ENCODE assay signal across 15 cellular contexts in the genomic region with DNA sequence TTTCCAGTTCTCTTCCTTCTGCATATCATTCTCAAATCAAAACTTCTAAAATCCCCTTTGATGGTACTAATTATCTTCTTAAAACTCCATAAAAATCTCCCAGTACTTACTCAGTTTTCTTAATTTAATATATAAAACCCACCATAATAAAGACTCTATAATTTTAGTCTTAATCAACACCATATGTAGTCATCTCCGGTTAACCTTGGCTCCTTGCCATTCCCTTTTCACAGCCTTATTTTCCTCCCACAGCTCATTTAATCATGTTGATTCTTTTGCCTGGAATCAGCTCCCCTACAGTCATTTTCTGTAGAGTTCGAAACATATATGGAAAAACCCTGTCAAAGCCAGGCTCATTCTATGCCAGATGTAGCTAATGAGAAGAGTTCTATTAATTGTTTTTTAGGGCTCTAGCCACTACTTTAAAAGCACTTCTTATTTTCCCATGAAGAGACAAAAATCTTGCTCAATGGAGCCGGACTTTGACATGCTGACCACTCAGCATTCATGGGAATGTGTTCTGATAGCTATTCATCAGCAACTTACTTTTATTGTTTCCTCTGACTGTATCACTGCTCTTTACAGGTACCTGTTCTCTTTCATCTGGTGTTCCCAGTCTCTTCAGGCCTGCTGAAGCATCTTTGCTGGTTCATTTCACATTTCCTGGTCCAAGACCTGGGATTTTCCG.
DNase-seq lines count a peak whose midpoint lies in the region; ATAC-seq and TF ChIP-seq lines count a peak whose summit lies in the region.
"Had no signal": no experiment of that assay in that cellular context is flagged by ENCODE, and none has a peak within 500 bp of the region (broad histone marks: within the 10 kb centered on the region; RNA-seq: fewer than 3 reads in every experiment).

No MANE protein-coding gene starts in this region.

- no peaks in the 10 kb centered on the region for H3K79me2 ChIP-seq in osteoblast (ENCODE audit: insufficient read depth, low read length)

- no peaks in the 10 kb centered on the region for H3K27me3 ChIP-seq in osteoblast (ENCODE audit: insufficient read depth, low read length)

- no peaks in the 10 kb centered on the region for H3K36me3 ChIP-seq in osteoblast (ENCODE audit: insufficient read depth, low read length)

- DNase-seq in EL: peak; percentile 65
- peak; percentile 78 to 93 for DNase-seq in NCI-H2081 (lab: John Stamatoyannopoulos, UW)
- peak; percentile 40 to 82 for DNase-seq in cardiac fibroblast (ENCODE audit: low read depth in 2 of 2)
- no peak for DNase-seq in osteoblast (ENCODE audit: insufficient read length, low spot score, missing footprints)
- DNase-seq in stimulated activated CD4-positive, alpha-beta T cell treated with anti-CD3 and anti-CD28 coated beads, Interleukin-12 subunit alpha, Interleukin-12 subunit beta, amount 100 ng/mL, for 4 hours: no peak
- no peak for DNase-seq in UCSD-AML1 (lab: John Stamatoyannopoulos, UW; ENCODE audit: unreplicated experiment)
- DNase-seq: activated CD4-positive, alpha-beta T cell treated with anti-CD3 and anti-CD28 coated beads for 36 hours; Calu3; NCI-H82; stimulated activated CD4-positive, alpha-beta T cell treated with anti-CD3 and anti-CD28 coated beads, Interleukin-4, amount 100 ng/mL, for 4 hours; SW 1271 had no signal

- TF ChIP-seq CTCF in cardiac fibroblast (IDR thresholded peaks at IDR 0.05; ENCODE audit: low read depth, low read length) (no peak), osteoblast (IDR thresholded peaks at IDR 0.05; ENCODE audit: extremely low read depth, low read depth, low read length) (no peak)

- no peaks in the 10 kb centered on the region for H3K9me3 ChIP-seq in osteoblast (ENCODE audit: low read depth, low read length)

- H3K4me2 ChIP-seq in osteoblast (ENCODE audit: insufficient read depth, low read length): peak overlapping the region; percentile 62
- H3K4me2 ChIP-seq: KMS-11 had no signal

- no peak overlapping the region for H3K4me3 ChIP-seq in cardiac fibroblast (replicated peaks in 1 of 2; ENCODE audit: low read depth in 2 of 2, low read length in 2 of 2)
- H3K4me3 ChIP-seq in osteoblast (ENCODE audit: insufficient read depth, low read length): peak overlapping the region; percentile 31
- H3K4me3 ChIP-seq: lung had no signal

- H2AFZ ChIP-seq in osteoblast (ENCODE audit: low read length): peak overlapping the region; percentile 69

- H4K20me1 ChIP-seq in osteoblast (ENCODE audit: insufficient read depth, low read length): no peaks in the 10 kb centered on the region

- ATAC-seq in HG02763 (IDR thresholded peaks at IDR 0.05; ENCODE audit: unreplicated experiment) (no peak), GM21526 (IDR thresholded peaks at IDR 0.05; ENCODE audit: low FRiP score, unreplicated experiment) (no peak)
- ATAC-seq: activated CD4-positive, alpha-beta T cell treated with anti-CD3 and anti-CD28 coated beads for 36 hours had no signal

- H3K27ac ChIP-seq in osteoblast (ENCODE audit: low read depth, low read length): peak overlapping the region; percentile 93
- H3K27ac ChIP-seq: KMS-11 had no signal

- H3K4me1 ChIP-seq in osteoblast (ENCODE audit: insufficient read depth, low read length): peaks cover 26% of the 10 kb centered on the region

Comparison
In these comparisons a context has a peak if more than half of its experiments do, and no peak if none do; other contexts are left out.
1. DNase-seq: peak in EL (single experiment), NCI-H2081 (2 of 2) and cardiac fibroblast (2 of 2); none in osteoblast (single experiment), stimulated activated CD4-positive, alpha-beta T cell treated with anti-CD3 and anti-CD28 coated beads, Interleukin-12 subunit alpha, Interleukin-12 subunit beta, amount 100 ng/mL, for 4 hours (single experiment) and UCSD-AML1 (single experiment).